In the genomic region with DNA sequence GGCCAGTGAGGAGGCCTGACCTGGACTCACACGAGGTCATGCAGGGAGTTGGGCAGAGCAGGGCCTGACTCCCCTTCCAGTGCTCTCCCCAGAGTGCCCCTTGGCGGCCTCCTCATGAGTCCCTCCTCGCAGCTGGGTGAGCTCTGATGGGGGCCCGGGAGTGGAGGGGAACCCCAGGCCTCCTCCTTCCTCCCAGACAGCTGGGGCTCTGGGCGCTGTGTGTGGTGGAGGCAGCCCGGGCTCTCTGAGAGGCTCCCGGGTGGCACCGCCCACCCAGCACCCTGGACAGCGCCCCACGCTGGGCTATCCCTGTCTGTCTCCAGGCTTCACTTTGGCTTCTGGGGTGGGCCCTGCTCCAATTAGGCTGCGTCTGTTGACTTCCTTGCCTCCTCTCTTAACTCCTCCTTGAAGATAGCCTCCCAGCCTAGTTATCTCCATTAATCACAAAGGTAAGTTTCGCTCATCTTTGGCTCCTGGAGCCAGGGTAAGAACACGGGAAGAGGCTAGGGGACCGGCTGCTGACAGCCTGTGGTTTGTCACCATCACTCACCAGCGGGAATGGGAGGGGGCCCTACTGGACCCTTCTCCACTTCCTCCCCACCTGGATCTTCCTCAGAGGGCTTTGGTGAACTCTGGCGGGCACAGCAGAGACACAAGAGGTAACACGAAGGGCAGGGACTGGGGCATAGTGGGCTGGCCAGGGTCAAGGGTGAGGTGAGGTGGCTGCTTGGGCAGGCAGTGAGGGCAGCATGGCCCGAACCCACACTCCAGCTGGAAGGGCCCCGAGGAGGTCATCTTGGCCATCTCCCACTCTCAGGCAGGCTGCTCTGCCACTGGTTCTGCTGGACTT, we compare ENCODE assay signal across 8 cellular contexts. TPM values are rescaled to one million over a fixed set of nuclear protein-coding genes. Genes with fewer than 3 reads are reported as not detected.
DNase-seq lines count a peak whose midpoint lies in the region; ATAC-seq and TF ChIP-seq lines count a peak whose summit lies in the region.

No MANE protein-coding gene starts in this region.

- no peaks in the 10 kb centered on the region for H3K4me1 Mint-ChIP-seq in mesothelial cell of epicardium

- H3K27ac Mint-ChIP-seq in mesothelial cell of epicardium = no peak overlapping the region

- no peak overlapping the region for H3K4me3 Mint-ChIP-seq in mesothelial cell of epicardium

- TF ChIP-seq CTCF in astrocyte of the spinal cord (IDR thresholded peaks at IDR 0.05; ENCODE audit: low read depth, low read length) = no peak
- TF ChIP-seq CTCF in mesothelial cell of epicardium (IDR thresholded peaks at IDR 0.05; ENCODE audit: unreplicated experiment) = no peak

- ATAC-seq in HG03378 (IDR thresholded peaks at IDR 0.05; ENCODE audit: unreplicated experiment) = no peak
- ATAC-seq in GM18868 (IDR thresholded peaks at IDR 0.05; ENCODE audit: unreplicated experiment) = no peak

- no peak overlapping the region for H3K4me3 ChIP-seq in Jurkat, Clone E6-1 (ENCODE audit: low read length)
- no peak overlapping the region for H3K4me3 ChIP-seq in astrocyte of the spinal cord (ENCODE audit: low read depth, low read length)

- no peaks in the 10 kb centered on the region for H3K36me3 Mint-ChIP-seq in mesothelial cell of epicardium

- H3K27me3 Mint-ChIP-seq in mesothelial cell of epicardium (ENCODE audit: low read depth) = peaks cover 75% of the 10 kb centered on the region

- DNase-seq in EH (ENCODE audit: low read depth) (peak; percentile 60), astrocyte of the spinal cord (ENCODE audit: low read depth, low spot score) (peak; percentile 17), mesothelial cell of epicardium (ENCODE audit: low spot score in 2 of 2, unreplicated experiment in 2 of 2) (peak; percentile 52 to 85), globus pallidus (ENCODE audit: low spot score) (no peak), NCI-H526 treated with DMSO at 0.1 percent for 48 hours (lab: John Stamatoyannopoulos, UW) (no peak)
- DNase-seq in Jurkat, Clone E6-1 (ENCODE audit: low read depth, low spot score) = peak; percentile 32

- H3K9me3 Mint-ChIP-seq in mesothelial cell of epicardium = no peaks in the 10 kb centered on the region

- in situ Hi-C loops in astrocyte of the spinal cord (cut with HindIII; ENCODE audit: low sequenced_read_pairs) = no loop called here

RNA-seq across cellular contexts. Expression of a gene that starts 13.1 kb away (rescaled TPM):
- polyA plus RNA-seq in Jurkat, Clone E6-1 (2012; ENCODE audit: insufficient read depth, insufficient read length) = not detected
- total RNA-seq in mesothelial cell of epicardium = 0.78 to 0.95 TPM (median 0.86 TPM) in 3 replicates

Comparison
In these comparisons a context has a peak if more than half of its experiments do, and no peak if none do; other contexts are left out.
1. DNase-seq: peak in EH (single experiment), Jurkat, Clone E6-1 (single experiment), astrocyte of the spinal cord (single experiment) and mesothelial cell of epicardium (2 of 2); none in globus pallidus (single experiment) and NCI-H526 treated with DMSO at 0.1 percent for 48 hours (single experiment).